Comparison of ENCODE assay signal across 21 cellular contexts in genomic region chr11:115291391-115291744, GRCh38.
"Had no signal": no experiment of that assay in that cellular context is flagged by ENCODE, and none has a peak within 500 bp of the region (broad histone marks: within the 10 kb centered on the region; RNA-seq: fewer than 3 reads in every experiment).

No MANE protein-coding gene starts in this region.

- H3K9me3 ChIP-seq: adrenal gland, ascending aorta, esophagus squamous epithelium, gastrocnemius medialis, lower lobe of right lung, ovary, tibial artery had no signal

- H3K27me3 Mint-ChIP-seq: central memory CD8-positive, alpha-beta T cell; effector memory CD8-positive, alpha-beta T cell; stimulated activated naive CD8-positive, alpha-beta T cell treated with anti-CD3 and anti-CD28 coated beads, Interleukin-15, Interleukin-2, amounts not matched to agents 100 ng/mL and 50 ng/mL, for 24 hours had no signal

- H3K4me3 Mint-ChIP-seq: activated CD8-positive, alpha-beta T cell treated with anti-CD3 and anti-CD28 coated beads, Interleukin-2, amount 10 ng/mL, durations not matched to agents 7 days and 5 days; activated naive CD8-positive, alpha-beta T cell; central memory CD8-positive, alpha-beta T cell; effector memory CD8-positive, alpha-beta T cell; naive thymus-derived CD4-positive, alpha-beta T cell; stimulated activated naive CD8-positive, alpha-beta T cell treated with anti-CD3 and anti-CD28 coated beads, Interleukin-15, Interleukin-2, amounts not matched to agents 100 ng/mL and 50 ng/mL, for 24 hours had no signal

- H3K4me3 ChIP-seq: adrenal gland, ascending aorta, dorsolateral prefrontal cortex, esophagus squamous epithelium, gastrocnemius medialis, lower lobe of right lung, ovary, tibial artery had no signal

- H3K9me3 Mint-ChIP-seq: central memory CD8-positive, alpha-beta T cell; effector memory CD8-positive, alpha-beta T cell; stimulated activated naive CD8-positive, alpha-beta T cell treated with anti-CD3 and anti-CD28 coated beads, Interleukin-15, Interleukin-2, amounts not matched to agents 100 ng/mL and 50 ng/mL, for 24 hours had no signal

- H3K27me3 ChIP-seq: adrenal gland, ascending aorta, dorsolateral prefrontal cortex, esophagus squamous epithelium, gastrocnemius medialis, ovary, tibial artery had no signal

- H3K36me3 Mint-ChIP-seq: activated naive CD8-positive, alpha-beta T cell; naive thymus-derived CD4-positive, alpha-beta T cell had no signal

- DNase-seq: activated CD4-positive, alpha-beta T cell treated with anti-CD3 and anti-CD28 coated beads for 1 hour; activated CD4-positive, alpha-beta T cell treated with anti-CD3 and anti-CD28 coated beads, Interleukin-2, amount 50 U/mL, for 1 hour; activated CD8-positive, alpha-beta T cell treated with anti-CD3 and anti-CD28 coated beads, Interleukin-2, amount 10 ng/mL, durations not matched to agents 7 days and 5 days; activated naive CD4-positive, alpha-beta T cell; dorsolateral prefrontal cortex; effector memory CD8-positive, alpha-beta T cell; esophagus squamous epithelium; gastrocnemius medialis; left cardiac atrium; lower lobe of right lung; naive thymus-derived CD4-positive, alpha-beta T cell; ovary; stimulated activated CD4-positive, alpha-beta T cell treated with anti-CD3 and anti-CD28 coated beads, Interleukin-1b, Interleukin-23, amount 100 ng/mL, for 48 hours; substantia nigra; T-helper 1 cell; tibial artery had no signal

- H3K27ac ChIP-seq: ascending aorta, dorsolateral prefrontal cortex, esophagus squamous epithelium, gastrocnemius medialis, lower lobe of right lung, ovary, tibial artery had no signal

- H3K27ac Mint-ChIP-seq: activated CD8-positive, alpha-beta T cell treated with anti-CD3 and anti-CD28 coated beads, Interleukin-2, amount 10 ng/mL, durations not matched to agents 7 days and 5 days; activated naive CD8-positive, alpha-beta T cell; effector memory CD8-positive, alpha-beta T cell; naive thymus-derived CD4-positive, alpha-beta T cell; stimulated activated naive CD8-positive, alpha-beta T cell treated with anti-CD3 and anti-CD28 coated beads, Interleukin-15, Interleukin-2, amounts not matched to agents 100 ng/mL and 50 ng/mL, for 24 hours had no signal

- H3K4me1 Mint-ChIP-seq: central memory CD8-positive, alpha-beta T cell; naive thymus-derived CD4-positive, alpha-beta T cell had no signal

- ATAC-seq: activated CD8-positive, alpha-beta T cell treated with anti-CD3 and anti-CD28 coated beads, Interleukin-2, amount 10 ng/mL, durations not matched to agents 7 days and 5 days; effector memory CD8-positive, alpha-beta T cell; gastrocnemius medialis; left cardiac atrium; lower lobe of right lung; naive thymus-derived CD4-positive, alpha-beta T cell had no signal

- H3K4me1 ChIP-seq: ascending aorta, esophagus squamous epithelium, gastrocnemius medialis, lower lobe of right lung, tibial artery had no signal

- H3K36me3 ChIP-seq: adrenal gland, ascending aorta, esophagus squamous epithelium, gastrocnemius medialis, lower lobe of right lung, ovary, tibial artery had no signal
